Comparison of ENCODE assay signal across 1 cellular context in the genomic region with DNA sequence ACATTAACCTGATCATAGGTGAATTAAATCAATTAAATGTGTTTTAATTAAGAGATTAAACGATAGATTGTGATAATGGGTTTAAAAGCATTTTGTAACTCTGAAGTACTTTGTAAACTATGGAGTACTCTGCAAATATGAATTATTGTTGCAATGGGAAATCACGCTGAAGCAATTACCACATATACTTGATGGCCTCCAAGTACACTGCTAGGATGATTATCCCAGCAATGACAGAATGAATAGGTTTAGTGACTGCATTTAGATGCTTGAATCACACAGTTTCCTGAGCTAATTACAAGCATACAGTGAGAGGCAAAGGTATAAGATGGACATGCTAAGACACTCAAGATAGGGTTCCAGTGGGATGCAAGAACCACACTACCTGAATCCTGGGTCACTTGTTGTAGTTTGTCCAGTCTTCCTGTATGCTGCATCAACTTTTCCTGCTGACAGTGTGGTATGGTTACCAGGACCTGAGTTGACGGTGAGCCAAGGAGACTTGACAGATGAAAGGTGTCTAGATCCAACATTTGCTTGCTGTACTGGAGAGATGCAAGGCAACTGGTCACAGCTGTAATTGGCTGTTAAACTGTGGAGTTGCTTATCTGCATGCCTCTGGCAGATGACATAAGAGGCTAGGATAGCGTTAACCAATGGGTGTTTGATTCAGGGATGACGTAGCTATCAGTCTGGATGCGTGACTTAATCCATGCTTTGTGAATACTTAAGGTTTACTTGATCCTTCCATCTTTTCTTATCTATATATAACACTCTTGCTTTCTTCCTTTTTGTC.
TF ChIP-seq lines count a peak whose summit lies in the region.

No MANE protein-coding gene starts in this region.

TF ChIP-seq in HEK293T, 16 proteins besides CTCF, POLR2A, EP300 and RAD21 (continued from another document):
- no peak for TF ChIP-seq ZNF384 (IDR thresholded peaks at IDR 0.05)
- TF ChIP-seq SP1 (IDR thresholded peaks at IDR 0.05): no peak
- no peak for TF ChIP-seq FOXM1 (IDR thresholded peaks at IDR 0.05; ENCODE audit: borderline replicate concordance)
- TF ChIP-seq HDGF (IDR thresholded peaks at IDR 0.05; ENCODE audit: borderline replicate concordance): no peak
- TF ChIP-seq FOXA1 (IDR thresholded peaks at IDR 0.05): no peak
- TF ChIP-seq, protein P1, sequence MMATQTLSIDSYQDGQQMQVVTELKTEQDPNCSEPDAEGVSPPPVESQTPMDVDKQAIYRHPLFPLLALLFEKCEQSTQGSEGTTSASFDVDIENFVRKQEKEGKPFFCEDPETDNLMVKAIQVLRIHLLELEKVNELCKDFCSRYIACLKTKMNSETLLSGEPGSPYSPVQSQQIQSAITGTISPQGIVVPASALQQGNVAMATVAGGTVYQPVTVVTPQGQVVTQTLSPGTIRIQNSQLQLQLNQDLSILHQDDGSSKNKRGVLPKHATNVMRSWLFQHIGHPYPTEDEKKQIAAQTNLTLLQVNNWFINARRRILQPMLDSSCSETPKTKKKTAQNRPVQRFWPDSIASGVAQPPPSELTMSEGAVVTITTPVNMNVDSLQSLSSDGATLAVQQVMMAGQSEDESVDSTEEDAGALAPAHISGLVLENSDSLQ (IDR thresholded peaks at IDR 0.05): no peak
- no peak for TF ChIP-seq TARDBP (IDR thresholded peaks at IDR 0.05)
